Comparison of ENCODE assay signal across 12 cellular contexts in genomic region chr5:158431369-158432029, GRCh38.
A peak's percentile ranks its signal among the peaks of the same experiment; 100 is the strongest.
DNase-seq lines count a peak whose midpoint lies in the region; ATAC-seq and TF ChIP-seq lines count a peak whose summit lies in the region.
"Had no signal": no experiment of that assay in that cellular context is flagged by ENCODE, and none has a peak within 500 bp of the region (broad histone marks: within the 10 kb centered on the region; RNA-seq: fewer than 3 reads in every experiment).

No MANE protein-coding gene starts in this region.

- no peaks in the 10 kb centered on the region for H3K36me3 ChIP-seq in heart left ventricle
- no peaks in the 10 kb centered on the region for H3K36me3 ChIP-seq in suprapubic skin

- TF ChIP-seq EP300 in suprapubic skin (IDR thresholded peaks at IDR 0.05), result no peak

- H3K4me3 ChIP-seq in heart left ventricle (no peak overlapping the region), suprapubic skin (no peak overlapping the region)

- TF ChIP-seq POLR2A in heart left ventricle (IDR thresholded peaks at IDR 0.05), result no peak
- no peak for TF ChIP-seq POLR2A in suprapubic skin (IDR thresholded peaks at IDR 0.05)

- intact Hi-C loops in heart left ventricle (cut with DNase I), result loop anchor here in 1 of 10 donors (5.0 kb wide), 1 partner anchor 71 kb away; no protein-coding TSS in a partner anchor

- ATAC-seq in heart left ventricle, result peak; percentile 74 to 85 (median 84)
- no peak for ATAC-seq in GM18520 (IDR thresholded peaks at IDR 0.05; ENCODE audit: unreplicated experiment)

- peak; percentile 9 for DNase-seq in NCI-H82 (lab: John Stamatoyannopoulos, UW)
- DNase-seq in NCI-H82 treated with DMSO at 0.1 percent for 48 hours (lab: John Stamatoyannopoulos, UW; ENCODE audit: unreplicated experiment), result no peak
- DNase-seq in NAMALWA (ENCODE audit: low spot score), result peak; percentile 64
- DNase-seq in heart left ventricle, result peak in 3 of 5 donors; percentile 34 to 54 (median 45)
- no peak for DNase-seq in suprapubic skin (ENCODE audit: low spot score in 2 of 2)
- no peak for DNase-seq in NCI-H226
- DNase-seq in NCI-H526 (lab: John Stamatoyannopoulos, UW), result no peak
- DNase-seq: 8988T; activated T-cell treated with anti-CD3 and anti-CD28 coated beads, Interleukin-2, amount 50 U/mL, for 24 hours; naive B cell; NCI-H1092 treated with DMSO at 0.1 percent for 48 hours had no signal

- peak overlapping the region; percentile 37 to 90 (median 65) for H3K27ac ChIP-seq in heart left ventricle
- peak overlapping the region; percentile 82 for H3K27ac ChIP-seq in suprapubic skin

- H3K9me3 ChIP-seq in heart left ventricle, result peaks cover 0 to 9% (median 0%) of the 10 kb centered on the region in 12 donors
- no peaks in the 10 kb centered on the region for H3K9me3 ChIP-seq in suprapubic skin

- TF ChIP-seq CTCF in heart left ventricle (IDR thresholded peaks at IDR 0.05) (no peak), suprapubic skin (IDR thresholded peaks at IDR 0.05) (no peak)

- H3K27me3 ChIP-seq in heart left ventricle (no peaks in the 10 kb centered on the region), suprapubic skin (no peaks in the 10 kb centered on the region)

- H3K4me1 ChIP-seq in heart left ventricle, result peaks cover 0 to 35% (median 5%) of the 10 kb centered on the region in 12 donors
- H3K4me1 ChIP-seq in suprapubic skin, result no peaks in the 10 kb centered on the region

- WGBS in heart left ventricle, 4 donors, result 57 to 90% (median 81%) methylated on average over 1 of the region's 1 CpG
- WGBS in suprapubic skin, result 67% methylated on average over 1 of the region's 1 CpG

Comparison
In these comparisons a context has a peak if more than half of its experiments do, and no peak if none do; other contexts are left out.
1. DNase-seq: peak in NCI-H82 (single experiment), NAMALWA (single experiment) and heart left ventricle (3 of 5); none in NCI-H82 treated with DMSO at 0.1 percent for 48 hours (single experiment), suprapubic skin (0 of 2), NCI-H226 (single experiment) and NCI-H526 (0 of 2).